Comparison of ENCODE assay signal across 9 cellular contexts in genomic region chr7:43311694-43312093, GRCh38.
"Had no signal": no experiment of that assay in that cellular context is flagged by ENCODE, and none has a peak within 500 bp of the region (broad histone marks: within the 10 kb centered on the region; RNA-seq: fewer than 3 reads in every experiment).

No MANE protein-coding gene starts in this region.

- H3K27ac Mint-ChIP-seq: HFFc6, IgD-negative memory B cell had no signal

- H3K9me3 Mint-ChIP-seq: HFFc6, IgD-negative memory B cell had no signal

- H2AFZ ChIP-seq: GM23248 had no signal

- H3K9me3 ChIP-seq: HAP-1 had no signal

- H3K36me3 ChIP-seq: HAP-1 had no signal

- H3K4me1 ChIP-seq: HAP-1 had no signal

- ATAC-seq: HCT116, HepG2 had no signal

- H3K4me3 ChIP-seq: GM23248, HAP-1 had no signal

- H3K36me3 Mint-ChIP-seq: IgD-negative memory B cell had no signal

- H3K4me3 Mint-ChIP-seq: HFFc6 had no signal

- H3K9ac ChIP-seq: GM23248 had no signal

- DNase-seq: GM23248, GOT3, H7, HFFc6 had no signal

- H3K27ac ChIP-seq: GM23248, HL-60 had no signal
